In genomic region chr6:27791182-27791939, GRCh38 we compare ENCODE assay signal across 1 cellular context.
TF ChIP-seq lines count a peak whose summit lies in the region.

No MANE protein-coding gene starts in this region.

TF ChIP-seq in HepG2, 621 proteins besides CTCF, POLR2A, EP300 and RAD21 (continued from another document and continues in another):
- TF ChIP-seq, protein P1, sequence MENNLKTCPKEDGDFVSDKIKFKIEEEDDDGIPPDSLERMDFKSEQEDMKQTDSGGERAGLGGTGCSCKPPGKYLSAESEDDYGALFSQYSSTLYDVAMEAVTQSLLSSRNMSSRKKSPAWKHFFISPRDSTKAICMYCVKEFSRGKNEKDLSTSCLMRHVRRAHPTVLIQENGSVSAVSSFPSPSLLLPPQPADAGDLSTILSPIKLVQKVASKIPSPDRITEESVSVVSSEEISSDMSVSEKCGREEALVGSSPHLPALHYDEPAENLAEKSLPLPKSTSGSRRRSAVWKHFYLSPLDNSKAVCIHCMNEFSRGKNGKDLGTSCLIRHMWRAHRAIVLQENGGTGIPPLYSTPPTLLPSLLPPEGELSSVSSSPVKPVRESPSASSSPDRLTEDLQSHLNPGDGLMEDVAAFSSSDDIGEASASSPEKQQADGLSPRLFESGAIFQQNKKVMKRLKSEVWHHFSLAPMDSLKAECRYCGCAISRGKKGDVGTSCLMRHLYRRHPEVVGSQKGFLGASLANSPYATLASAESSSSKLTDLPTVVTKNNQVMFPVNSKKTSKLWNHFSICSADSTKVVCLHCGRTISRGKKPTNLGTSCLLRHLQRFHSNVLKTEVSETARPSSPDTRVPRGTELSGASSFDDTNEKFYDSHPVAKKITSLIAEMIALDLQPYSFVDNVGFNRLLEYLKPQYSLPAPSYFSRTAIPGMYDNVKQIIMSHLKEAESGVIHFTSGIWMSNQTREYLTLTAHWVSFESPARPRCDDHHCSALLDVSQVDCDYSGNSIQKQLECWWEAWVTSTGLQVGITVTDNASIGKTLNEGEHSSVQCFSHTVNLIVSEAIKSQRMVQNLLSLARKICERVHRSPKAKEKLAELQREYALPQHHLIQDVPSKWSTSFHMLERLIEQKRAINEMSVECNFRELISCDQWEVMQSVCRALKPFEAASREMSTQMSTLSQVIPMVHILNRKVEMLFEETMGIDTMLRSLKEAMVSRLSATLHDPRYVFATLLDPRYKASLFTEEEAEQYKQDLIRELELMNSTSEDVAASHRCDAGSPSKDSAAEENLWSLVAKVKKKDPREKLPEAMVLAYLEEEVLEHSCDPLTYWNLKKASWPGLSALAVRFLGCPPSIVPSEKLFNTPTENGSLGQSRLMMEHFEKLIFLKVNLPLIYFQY (CRISPR knock-in tag; IDR thresholded peaks at IDR 0.05; ENCODE audit: borderline replicate concordance) = 0 out of 2 replicates have a peak, but pooled peaks have one; percentile 40
- TF ChIP-seq, protein P2, sequence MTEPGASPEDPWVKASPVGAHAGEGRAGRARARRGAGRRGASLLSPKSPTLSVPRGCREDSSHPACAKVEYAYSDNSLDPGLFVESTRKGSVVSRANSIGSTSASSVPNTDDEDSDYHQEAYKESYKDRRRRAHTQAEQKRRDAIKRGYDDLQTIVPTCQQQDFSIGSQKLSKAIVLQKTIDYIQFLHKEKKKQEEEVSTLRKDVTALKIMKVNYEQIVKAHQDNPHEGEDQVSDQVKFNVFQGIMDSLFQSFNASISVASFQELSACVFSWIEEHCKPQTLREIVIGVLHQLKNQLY (CRISPR knock-in tag; IDR thresholded peaks at IDR 0.05) = no peak
- TF ChIP-seq PATZ1 (CRISPR knock-in tag; IDR thresholded peaks at IDR 0.05) (peak; percentile 7; the same call in 1 of the 2 replicates), ZFP91 (CRISPR knock-in tag; IDR thresholded peaks at IDR 0.05; ENCODE audit: borderline replicate concordance) (no peak), HDAC2 (CRISPR knock-in tag; IDR thresholded peaks at IDR 0.05) (peak; percentile 53), FLYWCH1 (CRISPR knock-in tag; IDR thresholded peaks at IDR 0.05) (no peak), DRAP1 (CRISPR knock-in tag; IDR thresholded peaks at IDR 0.05) (no peak; the same call in 1 of the 2 replicates), AGO2 (optimal IDR thresholded peaks at IDR 0.05; ENCODE audit: low read depth, low read length) (no peak), NFKBIZ (CRISPR knock-in tag; IDR thresholded peaks at IDR 0.05) (no peak), SCMH1 (CRISPR knock-in tag; IDR thresholded peaks at IDR 0.05; ENCODE audit: borderline replicate concordance) (no peak), ZNF501 (CRISPR knock-in tag; IDR thresholded peaks at IDR 0.05) (no peak), ZFP37 (CRISPR knock-in tag; IDR thresholded peaks at IDR 0.05; ENCODE audit: borderline replicate concordance) (no peak), U2AF1 (optimal IDR thresholded peaks at IDR 0.05; ENCODE audit: low read depth, low read length) (no peak), ARID5B (CRISPR knock-in tag; IDR thresholded peaks at IDR 0.05) (peak; percentile 78), TEF (CRISPR knock-in tag; IDR thresholded peaks at IDR 0.05) (0 out of 2 replicates have a peak, but pooled peaks have one; percentile 54), KDM5A (IDR thresholded peaks at IDR 0.05; ENCODE audit: borderline replicate concordance, low read length) (no peak)
- TF ChIP-seq, protein P3, sequence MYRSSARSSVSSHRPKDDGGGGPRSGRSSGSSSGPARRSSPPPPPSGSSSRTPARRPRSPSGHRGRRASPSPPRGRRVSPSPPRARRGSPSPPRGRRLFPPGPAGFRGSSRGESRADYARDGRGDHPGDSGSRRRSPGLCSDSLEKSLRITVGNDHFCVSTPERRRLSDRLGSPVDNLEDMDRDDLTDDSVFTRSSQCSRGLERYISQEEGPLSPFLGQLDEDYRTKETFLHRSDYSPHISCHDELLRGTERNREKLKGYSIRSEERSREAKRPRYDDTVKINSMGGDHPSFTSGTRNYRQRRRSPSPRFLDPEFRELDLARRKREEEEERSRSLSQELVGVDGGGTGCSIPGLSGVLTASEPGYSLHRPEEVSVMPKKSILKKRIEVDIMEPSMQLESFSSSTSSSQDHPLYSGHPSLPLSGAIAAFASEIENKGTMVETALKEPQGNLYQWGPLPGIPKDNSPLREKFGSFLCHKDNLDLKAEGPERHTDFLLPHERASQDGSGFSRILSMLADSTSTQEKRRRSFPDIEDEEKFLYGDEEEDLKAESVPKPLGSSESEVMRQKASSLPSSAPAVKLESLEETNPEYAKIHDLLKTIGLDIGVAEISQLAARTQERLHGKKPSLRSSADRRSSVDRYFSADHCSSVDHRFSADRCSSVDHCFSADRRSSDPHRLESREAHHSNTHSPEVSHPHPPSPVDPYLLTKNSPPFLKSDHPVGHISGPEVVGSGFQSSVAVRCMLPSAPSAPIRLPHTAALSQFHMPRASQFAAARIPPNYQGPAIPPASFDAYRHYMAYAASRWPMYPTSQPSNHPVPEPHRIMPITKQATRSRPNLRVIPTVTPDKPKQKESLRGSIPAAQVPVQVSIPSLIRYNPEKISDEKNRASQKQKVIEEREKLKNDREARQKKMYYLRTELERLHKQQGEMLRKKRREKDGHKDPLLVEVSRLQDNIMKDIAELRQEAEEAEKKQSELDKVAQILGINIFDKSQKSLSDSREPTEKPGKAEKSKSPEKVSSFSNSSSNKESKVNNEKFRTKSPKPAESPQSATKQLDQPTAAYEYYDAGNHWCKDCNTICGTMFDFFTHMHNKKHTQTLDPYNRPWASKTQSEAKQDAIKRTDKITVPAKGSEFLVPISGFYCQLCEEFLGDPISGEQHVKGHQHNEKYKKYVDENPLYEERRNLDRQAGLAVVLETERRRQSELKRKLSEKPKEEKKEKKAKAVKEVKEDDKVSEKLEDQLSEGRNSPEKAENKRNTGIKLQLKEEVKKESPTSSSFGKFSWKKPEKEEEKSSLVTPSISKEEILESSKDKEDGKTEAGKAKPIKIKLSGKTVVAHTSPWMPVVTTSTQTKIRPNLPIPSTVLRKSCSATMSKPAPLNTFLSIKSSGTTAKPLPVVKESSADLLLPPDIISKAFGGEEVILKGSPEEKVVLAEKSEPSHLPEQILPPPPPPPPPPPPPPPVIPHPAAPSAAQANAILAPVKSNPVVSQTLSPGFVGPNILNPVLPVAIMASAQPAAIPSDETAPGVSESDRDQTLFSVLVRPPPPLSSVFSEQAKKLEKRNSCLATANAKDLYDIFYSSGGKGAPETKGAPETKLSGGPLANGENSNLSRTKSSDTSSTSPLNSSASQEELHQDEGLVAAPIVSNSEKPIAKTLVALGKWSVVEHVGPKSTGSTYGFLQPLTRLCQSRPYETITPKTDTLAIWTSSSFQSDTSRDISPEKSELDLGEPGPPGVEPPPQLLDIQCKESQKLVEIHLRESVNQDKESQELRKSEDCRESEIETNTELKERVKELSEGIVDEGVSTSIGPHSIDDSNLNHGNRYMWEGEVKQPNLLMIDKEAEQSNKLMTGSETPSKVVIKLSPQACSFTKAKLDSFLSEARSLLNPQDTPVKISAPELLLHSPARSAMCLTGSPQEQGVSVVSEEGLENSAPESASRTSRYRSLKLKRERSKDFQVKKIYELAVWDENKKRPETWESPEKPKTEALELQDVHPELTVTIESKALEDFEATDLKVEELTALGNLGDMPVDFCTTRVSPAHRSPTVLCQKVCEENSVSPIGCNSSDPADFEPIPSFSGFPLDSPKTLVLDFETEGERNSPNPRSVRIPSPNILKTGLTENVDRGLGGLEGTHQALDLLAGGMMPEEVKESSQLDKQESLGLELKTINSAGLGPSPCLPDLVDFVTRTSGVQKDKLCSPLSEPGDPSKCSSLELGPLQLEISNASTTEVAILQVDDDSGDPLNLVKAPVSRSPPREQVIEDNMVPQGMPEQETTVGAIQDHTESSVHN (CRISPR knock-in tag; IDR thresholded peaks at IDR 0.05) = no peak
- TF ChIP-seq, protein P4, sequence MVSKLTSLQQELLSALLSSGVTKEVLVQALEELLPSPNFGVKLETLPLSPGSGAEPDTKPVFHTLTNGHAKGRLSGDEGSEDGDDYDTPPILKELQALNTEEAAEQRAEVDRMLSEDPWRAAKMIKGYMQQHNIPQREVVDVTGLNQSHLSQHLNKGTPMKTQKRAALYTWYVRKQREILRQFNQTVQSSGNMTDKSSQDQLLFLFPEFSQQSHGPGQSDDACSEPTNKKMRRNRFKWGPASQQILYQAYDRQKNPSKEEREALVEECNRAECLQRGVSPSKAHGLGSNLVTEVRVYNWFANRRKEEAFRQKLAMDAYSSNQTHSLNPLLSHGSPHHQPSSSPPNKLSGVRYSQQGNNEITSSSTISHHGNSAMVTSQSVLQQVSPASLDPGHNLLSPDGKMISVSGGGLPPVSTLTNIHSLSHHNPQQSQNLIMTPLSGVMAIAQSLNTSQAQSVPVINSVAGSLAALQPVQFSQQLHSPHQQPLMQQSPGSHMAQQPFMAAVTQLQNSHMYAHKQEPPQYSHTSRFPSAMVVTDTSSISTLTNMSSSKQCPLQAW (CRISPR knock-in tag; IDR thresholded peaks at IDR 0.05) = peak; percentile 46; the same call in 1 of the 2 replicates
- TF ChIP-seq, protein P5, sequence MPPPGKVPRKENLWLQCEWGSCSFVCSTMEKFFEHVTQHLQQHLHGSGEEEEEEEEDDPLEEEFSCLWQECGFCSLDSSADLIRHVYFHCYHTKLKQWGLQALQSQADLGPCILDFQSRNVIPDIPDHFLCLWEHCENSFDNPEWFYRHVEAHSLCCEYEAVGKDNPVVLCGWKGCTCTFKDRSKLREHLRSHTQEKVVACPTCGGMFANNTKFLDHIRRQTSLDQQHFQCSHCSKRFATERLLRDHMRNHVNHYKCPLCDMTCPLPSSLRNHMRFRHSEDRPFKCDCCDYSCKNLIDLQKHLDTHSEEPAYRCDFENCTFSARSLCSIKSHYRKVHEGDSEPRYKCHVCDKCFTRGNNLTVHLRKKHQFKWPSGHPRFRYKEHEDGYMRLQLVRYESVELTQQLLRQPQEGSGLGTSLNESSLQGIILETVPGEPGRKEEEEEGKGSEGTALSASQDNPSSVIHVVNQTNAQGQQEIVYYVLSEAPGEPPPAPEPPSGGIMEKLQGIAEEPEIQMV (CRISPR knock-in tag; IDR thresholded peaks at IDR 0.05; ENCODE audit: low read depth) = no peak
- TF ChIP-seq, protein P6, sequence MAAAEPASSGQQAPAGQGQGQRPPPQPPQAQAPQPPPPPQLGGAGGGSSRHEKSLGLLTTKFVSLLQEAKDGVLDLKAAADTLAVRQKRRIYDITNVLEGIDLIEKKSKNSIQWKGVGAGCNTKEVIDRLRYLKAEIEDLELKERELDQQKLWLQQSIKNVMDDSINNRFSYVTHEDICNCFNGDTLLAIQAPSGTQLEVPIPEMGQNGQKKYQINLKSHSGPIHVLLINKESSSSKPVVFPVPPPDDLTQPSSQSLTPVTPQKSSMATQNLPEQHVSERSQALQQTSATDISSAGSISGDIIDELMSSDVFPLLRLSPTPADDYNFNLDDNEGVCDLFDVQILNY (CRISPR knock-in tag; conservative IDR thresholded peaks at IDR 0.05) = no peak
